Comparison of ENCODE assay signal across 26 cellular contexts in the genomic region with DNA sequence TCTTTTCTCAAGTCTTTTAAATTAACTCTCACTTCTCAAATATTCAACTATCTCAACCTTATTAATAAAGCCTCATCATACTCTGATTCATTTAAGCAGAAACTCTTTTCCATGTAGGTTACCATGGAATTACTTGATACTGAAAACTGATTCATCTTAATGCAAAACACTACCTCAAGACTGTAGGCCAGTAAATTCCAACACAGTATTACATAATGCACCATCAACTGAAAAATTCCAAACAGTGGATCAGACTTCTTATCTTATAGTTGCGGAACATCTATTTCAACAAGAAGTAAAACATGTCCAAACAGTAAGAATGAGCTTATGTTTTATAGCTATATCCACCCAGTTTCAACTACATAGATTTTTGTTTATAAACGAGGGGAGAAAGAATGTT.
DNase-seq lines count a peak whose midpoint lies in the region; FAIRE-seq and TF ChIP-seq lines count a peak whose summit lies in the region.
"Had no signal": no experiment of that assay in that cellular context is flagged by ENCODE, and none has a peak within 500 bp of the region (broad histone marks: within the 10 kb centered on the region; RNA-seq: fewer than 3 reads in every experiment).

No MANE protein-coding gene starts in this region.

- peaks cover 7% of the 10 kb centered on the region for H3K4me1 Mint-ChIP-seq in astrocyte (ENCODE audit: low read depth, unreplicated experiment)
- H3K4me1 Mint-ChIP-seq in activated naive CD8-positive, alpha-beta T cell treated with anti-CD3 and anti-CD28 coated beads for 36 hours: peaks cover 2% of the 10 kb centered on the region

- H3K9me3 ChIP-seq in astrocyte (ENCODE audit: insufficient read depth, low read depth, low read length): no peaks in the 10 kb centered on the region
- H3K9me3 ChIP-seq in thyroid gland: no peaks in the 10 kb centered on the region
- H3K9me3 ChIP-seq: BLaER1, Caco-2, gastrocnemius medialis, SJSA1, tibial nerve had no signal

- no peaks in the 10 kb centered on the region for H3K36me3 Mint-ChIP-seq in astrocyte (ENCODE audit: low read depth, unreplicated experiment)
- no peaks in the 10 kb centered on the region for H3K36me3 Mint-ChIP-seq in activated naive CD8-positive, alpha-beta T cell treated with anti-CD3 and anti-CD28 coated beads for 36 hours

- no peaks in the 10 kb centered on the region for H3K27me3 Mint-ChIP-seq in astrocyte (ENCODE audit: low read depth, unreplicated experiment)
- H3K27me3 Mint-ChIP-seq in activated naive CD8-positive, alpha-beta T cell treated with anti-CD3 and anti-CD28 coated beads for 36 hours: no peaks in the 10 kb centered on the region
- H3K27me3 Mint-ChIP-seq: activated naive CD8-positive, alpha-beta T cell; dendritic cell treated with granulocyte-macrophage colony-stimulating factor and Interleukin-4, amounts not matched to agents 40 ng/mL and 50 ng/mL, for 4 days; T-helper 17 cell had no signal

- peaks cover 17% of the 10 kb centered on the region for H3K79me2 ChIP-seq in astrocyte (ENCODE audit: insufficient read depth, low read length)

- H3K4me3 Mint-ChIP-seq in astrocyte (ENCODE audit: unreplicated experiment): no peak overlapping the region
- no peak overlapping the region for H3K4me3 Mint-ChIP-seq in activated naive CD8-positive, alpha-beta T cell treated with anti-CD3 and anti-CD28 coated beads for 36 hours
- H3K4me3 Mint-ChIP-seq: activated naive CD8-positive, alpha-beta T cell; dendritic cell treated with granulocyte-macrophage colony-stimulating factor and Interleukin-4, amounts not matched to agents 40 ng/mL and 50 ng/mL, for 4 days; T-helper 17 cell had no signal

- no peak overlapping the region for H3K4me3 ChIP-seq in astrocyte (ENCODE audit: insufficient read depth, low read depth, low read length)
- H3K4me3 ChIP-seq in thyroid gland (replicated peaks in 1 of 3): no peak overlapping the region
- H3K4me3 ChIP-seq: BLaER1, gastrocnemius medialis, SJSA1, tibial nerve had no signal

- DNase-seq in GM04503 (ENCODE audit: low read depth): peak; percentile 21
- DNase-seq in astrocyte (ENCODE audit: low read depth): peak; percentile 79
- DNase-seq in fibroblast of peridontal ligament (ENCODE audit: extremely low read depth): peak; percentile 58
- peak; percentile 6 for DNase-seq in stromal cell of bone marrow (ENCODE audit: low read depth)
- no peak for DNase-seq in thyroid gland
- DNase-seq in pons (ENCODE audit: low spot score): no peak
- DNase-seq in activated naive CD8-positive, alpha-beta T cell treated with anti-CD3 and anti-CD28 coated beads for 36 hours: no peak
- DNase-seq: activated CD4-positive, alpha-beta T cell treated with anti-CD3 and anti-CD28 coated beads for 4 hours; gastrocnemius medialis; KBM-7; kidney; NCI-H1436 treated with DMSO at 0.1 percent for 48 hours; NCI-H524; nucleus accumbens; retina; stimulated activated CD4-positive, alpha-beta T cell treated with anti-CD3 and anti-CD28 coated beads, Interleukin-4, amount 100 ng/mL, for 24 hours; stimulated activated naive CD8-positive, alpha-beta T cell treated with anti-CD3 and anti-CD28 coated beads, Interleukin-15, Interleukin-2, amounts not matched to agents 100 U/mL and 50 U/mL, for 24 hours; T-helper 17 cell had no signal

- H2AFZ ChIP-seq in astrocyte (ENCODE audit: low read depth, low read length): no peak overlapping the region

- H3K27me3 ChIP-seq in astrocyte (ENCODE audit: insufficient read depth, low read length): no peaks in the 10 kb centered on the region
- no peaks in the 10 kb centered on the region for H3K27me3 ChIP-seq in thyroid gland
- H3K27me3 ChIP-seq: BLaER1, gastrocnemius medialis, SJSA1, tibial nerve had no signal

- WGBS in thyroid gland, 2 donors: 86 to 89% methylated on average over 2 of the region's 2 CpGs

- no peak for TF ChIP-seq POLR2A in thyroid gland (IDR thresholded peaks at IDR 0.05)

- peaks cover 24% of the 10 kb centered on the region for H4K20me1 ChIP-seq in astrocyte (ENCODE audit: insufficient read depth, low read length)
- H4K20me1 ChIP-seq: BLaER1 had no signal

- no peaks in the 10 kb centered on the region for H3K9me3 Mint-ChIP-seq in astrocyte (ENCODE audit: unreplicated experiment)
- no peaks in the 10 kb centered on the region for H3K9me3 Mint-ChIP-seq in activated naive CD8-positive, alpha-beta T cell treated with anti-CD3 and anti-CD28 coated beads for 36 hours
- H3K9me3 Mint-ChIP-seq: dendritic cell treated with granulocyte-macrophage colony-stimulating factor and Interleukin-4, amounts not matched to agents 40 ng/mL and 50 ng/mL, for 4 days had no signal

- TF ChIP-seq CTCF in astrocyte (IDR thresholded peaks at IDR 0.05; ENCODE audit: insufficient read depth, low read depth, low read length) (no peak), thyroid gland (IDR thresholded peaks at IDR 0.05) (no peak)

- H3K27ac ChIP-seq in astrocyte (ENCODE audit: low read depth, low read length) (no peak overlapping the region), thyroid gland (no peak overlapping the region)
- H3K27ac ChIP-seq: BLaER1, gastrocnemius medialis, SJSA1, tibial nerve had no signal

- no peak overlapping the region for H3K9ac ChIP-seq in astrocyte (ENCODE audit: low read length)
- H3K9ac ChIP-seq: BLaER1 had no signal

- no peak overlapping the region for H3K4me2 ChIP-seq in astrocyte (ENCODE audit: low read length)
- H3K4me2 ChIP-seq: BLaER1 had no signal

- H3K4me1 ChIP-seq in astrocyte (ENCODE audit: insufficient read depth, low read length) (no peaks in the 10 kb centered on the region), thyroid gland (no peaks in the 10 kb centered on the region)
- H3K4me1 ChIP-seq: BLaER1, SJSA1 had no signal

- intact Hi-C loops in thyroid gland (cut with DNase I): no loop called here

- H3K36me3 ChIP-seq in astrocyte (ENCODE audit: insufficient read depth, low read length) (no peaks in the 10 kb centered on the region), thyroid gland (no peaks in the 10 kb centered on the region)
- H3K36me3 ChIP-seq: BLaER1, gastrocnemius medialis, SJSA1, tibial nerve had no signal

- peak; percentile 70 for FAIRE-seq in astrocyte (lab: Jason Lieb, UNC)
- FAIRE-seq: GM18507, H1, kidney had no signal

- no peak overlapping the region for H3K27ac Mint-ChIP-seq in astrocyte (ENCODE audit: unreplicated experiment)
- H3K27ac Mint-ChIP-seq in activated naive CD8-positive, alpha-beta T cell treated with anti-CD3 and anti-CD28 coated beads for 36 hours: no peak overlapping the region
- H3K27ac Mint-ChIP-seq: activated naive CD8-positive, alpha-beta T cell; dendritic cell treated with granulocyte-macrophage colony-stimulating factor and Interleukin-4, amounts not matched to agents 40 ng/mL and 50 ng/mL, for 4 days; T-helper 17 cell had no signal

Comparison
In these comparisons a context has a peak if more than half of its experiments do, and no peak if none do; other contexts are left out.
1. DNase-seq: peak in GM04503 (single experiment), astrocyte (single experiment), fibroblast of peridontal ligament (single experiment) and stromal cell of bone marrow (single experiment); none in thyroid gland (0 of 2), pons (single experiment) and activated naive CD8-positive, alpha-beta T cell treated with anti-CD3 and anti-CD28 coated beads for 36 hours (single experiment).